25 cellular contexts compared by ENCODE assay signal in the genomic region with DNA sequence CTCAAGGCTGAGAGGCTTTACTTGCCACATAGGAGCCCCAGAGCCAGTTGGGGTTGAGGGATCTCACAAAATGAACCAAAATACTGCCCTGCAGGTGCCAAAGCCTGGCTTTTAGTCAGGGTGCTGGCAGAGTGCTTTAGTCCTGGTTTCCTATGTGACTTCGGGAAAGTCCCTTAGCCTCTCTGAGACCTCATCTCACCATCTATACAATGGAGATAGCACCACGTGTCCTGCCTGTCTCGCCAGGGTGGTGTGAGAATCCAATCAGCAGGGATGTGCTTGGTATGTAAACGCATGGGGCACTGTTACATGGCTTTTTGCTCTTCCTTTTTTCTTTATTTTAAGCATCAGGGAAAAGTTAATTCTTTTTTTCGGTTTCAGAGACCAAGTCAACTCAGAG.
A peak's percentile ranks its signal among the peaks of the same experiment; 100 is the strongest.
DNase-seq lines count a peak whose midpoint lies in the region; ATAC-seq, FAIRE-seq and TF ChIP-seq lines count a peak whose summit lies in the region.
"Had no signal": no experiment of that assay in that cellular context is flagged by ENCODE, and none has a peak within 500 bp of the region (broad histone marks: within the 10 kb centered on the region; RNA-seq: fewer than 3 reads in every experiment).

No MANE protein-coding gene starts in this region.

- H3K27me3 Mint-ChIP-seq in stimulated activated naive CD8-positive, alpha-beta T cell treated with anti-CD3 and anti-CD28 coated beads, Interleukin-15, Interleukin-2, amounts not matched to agents 100 ng/mL and 50 ng/mL, for 24 hours, result no peaks in the 10 kb centered on the region
- H3K27me3 Mint-ChIP-seq in immature natural killer cell (ENCODE audit: low read depth in 3 of 3), result peaks cover 1 to 10% (median 7%) of the 10 kb centered on the region in 3 donors
- H3K27me3 Mint-ChIP-seq: activated T-cell treated with anti-CD3 and anti-CD28 coated beads, Interleukin-2, amount 50 U/mL, for 24 hours had no signal

- H3K9me3 ChIP-seq in GM12878 (replicated peaks; ENCODE audit: control insufficient read depth, insufficient read depth, low read length), result no peaks in the 10 kb centered on the region
- H3K9me3 ChIP-seq: BE2C, left ventricle myocardium inferior, right lobe of liver, upper lobe of right lung had no signal

- intact Hi-C loops in GM12878 (cut with micrococcal nuclease; ENCODE audit: unreplicated experiment) (no loop called here), left colon (cut with DNase I, micrococcal nuclease) (no loop called here)

- H3K4me2 ChIP-seq in GM12878 (ENCODE audit: control insufficient read depth, insufficient read depth), result peak overlapping the region; percentile 7; the same call in 1 of the 2 replicates

- no peak overlapping the region for H3K27ac ChIP-seq in GM12878 (ENCODE audit: control insufficient read depth, insufficient read depth)
- H3K27ac ChIP-seq: right lobe of liver, upper lobe of right lung had no signal

- H4K20me1 ChIP-seq in GM12878 (ENCODE audit: control insufficient read depth, insufficient read depth), result no peaks in the 10 kb centered on the region

- no peak overlapping the region for H3K4me3 ChIP-seq in GM12878
- H3K4me3 ChIP-seq: left ventricle myocardium inferior, right lobe of liver, upper lobe of right lung had no signal

- no peak overlapping the region for H3K4me3 Mint-ChIP-seq in stimulated activated naive CD8-positive, alpha-beta T cell treated with anti-CD3 and anti-CD28 coated beads, Interleukin-15, Interleukin-2, amounts not matched to agents 100 ng/mL and 50 ng/mL, for 24 hours
- H3K4me3 Mint-ChIP-seq in immature natural killer cell, result no peak overlapping the region
- H3K4me3 Mint-ChIP-seq: activated naive CD4-positive, alpha-beta T cell treated with anti-CD3 and anti-CD28 coated beads for 36 hours; activated T-cell treated with anti-CD3 and anti-CD28 coated beads, Interleukin-2, amount 50 U/mL, for 24 hours; natural killer cell had no signal

- no peak overlapping the region for H3K9ac ChIP-seq in GM12878 (ENCODE audit: control insufficient read depth, insufficient read depth, low read length)

- peak overlapping the region; percentile 13 for H3K27ac Mint-ChIP-seq in stimulated activated naive CD8-positive, alpha-beta T cell treated with anti-CD3 and anti-CD28 coated beads, Interleukin-15, Interleukin-2, amounts not matched to agents 100 ng/mL and 50 ng/mL, for 24 hours
- peak overlapping the region in 2 of 6 donors; percentile 60 to 64 for H3K27ac Mint-ChIP-seq in immature natural killer cell
- H3K27ac Mint-ChIP-seq: activated naive CD4-positive, alpha-beta T cell treated with anti-CD3 and anti-CD28 coated beads for 36 hours; activated T-cell treated with anti-CD3 and anti-CD28 coated beads, Interleukin-2, amount 50 U/mL, for 24 hours; natural killer cell had no signal

- H3K4me1 Mint-ChIP-seq in stimulated activated naive CD8-positive, alpha-beta T cell treated with anti-CD3 and anti-CD28 coated beads, Interleukin-15, Interleukin-2, amounts not matched to agents 100 ng/mL and 50 ng/mL, for 24 hours (ENCODE audit: low read depth), result peaks cover 15% of the 10 kb centered on the region
- H3K4me1 Mint-ChIP-seq in immature natural killer cell, result peaks cover 22 to 31% of the 10 kb centered on the region in 2 donors
- H3K4me1 Mint-ChIP-seq: IgD-negative memory B cell had no signal

- no peaks in the 10 kb centered on the region for H3K9me3 Mint-ChIP-seq in stimulated activated naive CD8-positive, alpha-beta T cell treated with anti-CD3 and anti-CD28 coated beads, Interleukin-15, Interleukin-2, amounts not matched to agents 100 ng/mL and 50 ng/mL, for 24 hours
- H3K9me3 Mint-ChIP-seq in immature natural killer cell, result no peaks in the 10 kb centered on the region
- H3K9me3 Mint-ChIP-seq: activated naive CD4-positive, alpha-beta T cell treated with anti-CD3 and anti-CD28 coated beads for 36 hours; activated T-cell treated with anti-CD3 and anti-CD28 coated beads, Interleukin-2, amount 50 U/mL, for 24 hours; natural killer cell had no signal

- no peak for TF ChIP-seq POLR2A in GM12878 (IDR thresholded peaks at IDR 0.05; ENCODE audit: low read depth, low read length)

- in situ Hi-C loops in GM12878 (cut with MboI), result loop anchor here (25.0 kb wide), 1 partner anchor 513 kb away; a partner anchor contains a TSS

- TF ChIP-seq RAD21 in GM12878 (IDR thresholded peaks at IDR 0.05; ENCODE audit: insufficient read depth, low read depth, low read length), result no peak

- CTCF ChIA-PET in GM12878 (lab: Yijun Ruan, JAX), result no interaction called here

- peaks cover 28% of the 10 kb centered on the region for H3K4me1 ChIP-seq in GM12878 (ENCODE audit: control insufficient read depth, insufficient read depth, low read length)
- H3K4me1 ChIP-seq: right lobe of liver had no signal

- BruUV-seq in GM12878 (replicated peaks; lab: Mats Ljungman, UMichigan), result no TSS peak

- peak overlapping the region; percentile 18; the same call in 1 of the 2 replicates for H2AFZ ChIP-seq in GM12878 (ENCODE audit: control insufficient read depth, low read depth, low read length)

- no peak for DNase-seq in stimulated activated naive CD8-positive, alpha-beta T cell treated with anti-CD3 and anti-CD28 coated beads, Interleukin-15, Interleukin-2, amounts not matched to agents 100 U/mL and 50 U/mL, for 24 hours
- DNase-seq in GM12878 (ENCODE audit: low read depth, low spot score), result peak; percentile 51
- no peak for DNase-seq in immature natural killer cell
- no peak for DNase-seq in left colon
- DNase-seq: activated CD8-positive, alpha-beta memory T cell treated with anti-CD3 and anti-CD28 coated beads for 24 hours; activated naive CD4-positive, alpha-beta T cell treated with anti-CD3 and anti-CD28 coated beads for 36 hours; activated T-cell treated with anti-CD3 and anti-CD28 coated beads, Interleukin-2, amount 50 U/mL, for 24 hours; anterior cingulate cortex; BE2C; dermis blood vessel endothelial cell; DMS79 treated with DMSO at 0.1 percent for 48 hours; head of caudate nucleus; left ventricle myocardium inferior; midbrain; natural killer cell; NCI-H2171; NCI-H524 treated with DMSO at 0.1 percent for 48 hours; right lobe of liver; upper lobe of right lung had no signal

- H3K27me3 ChIP-seq in GM12878 (replicated peaks in 1 of 2; ENCODE audit: control insufficient read depth in 2 of 2, insufficient read depth in 2 of 2, low read length in 1 of 2), result no peaks in the 10 kb centered on the region
- H3K27me3 ChIP-seq: BE2C, right lobe of liver, upper lobe of right lung had no signal

- H3K79me2 ChIP-seq in GM12878 (ENCODE audit: control insufficient read depth, insufficient read depth, low read length), result no peaks in the 10 kb centered on the region

- TF ChIP-seq CTCF in GM12878 (IDR thresholded peaks at IDR 0.05 in 2 of 3, conservative IDR thresholded peaks at IDR 0.05 in 1 of 3; ENCODE audit: control insufficient read depth in 2 of 3, extremely low read depth in 1 of 3, insufficient read depth in 1 of 3, low read depth in 3 of 3, low read length in 3 of 3), result no peak

- 47% methylated on average over 5 of the region's 5 CpGs for WGBS in GM12878 (ENCODE audit: insufficient coverage, insufficient replicate concordance, low lambda C conversion rate, missing lambda C conversion rate)

- RAD21 ChIA-PET in GM12878 (lab: Charles Lee; ENCODE audit: unreplicated experiment), result interaction anchor here (1.3 kb wide), 1 partner anchor 46 kb away, joined by 3 read pairs; no protein-coding TSS in a partner anchor

- no peak for ATAC-seq in stimulated activated naive CD8-positive, alpha-beta T cell treated with anti-CD3 and anti-CD28 coated beads, Interleukin-15, Interleukin-2, amounts not matched to agents 100 U/mL and 50 U/mL, for 24 hours
- ATAC-seq in HG02870 (IDR thresholded peaks at IDR 0.05; ENCODE audit: unreplicated experiment) (peak; percentile 44), GM12878 (peak; percentile 84), GM21360 (IDR thresholded peaks at IDR 0.05; ENCODE audit: unreplicated experiment) (no peak), HG03469 (IDR thresholded peaks at IDR 0.05; ENCODE audit: unreplicated experiment) (no peak), left colon (no peak)
- ATAC-seq: natural killer cell, right lobe of liver, upper lobe of right lung had no signal

- no peaks in the 10 kb centered on the region for H3K36me3 ChIP-seq in GM12878 (ENCODE audit: control insufficient read depth in 2 of 2, insufficient read depth in 2 of 2, low read length in 1 of 2)
- H3K36me3 ChIP-seq: BE2C, left ventricle myocardium inferior, right lobe of liver, upper lobe of right lung had no signal

- POLR2A ChIA-PET in GM12878 (lab: Charles Lee), result no interaction called here

- SMC1A ChIA-PET in GM12878 (lab: Charles Lee; ENCODE audit: uncharacterized antibody, unreplicated experiment), result no interaction called here

- no peak for TF ChIP-seq EP300 in GM12878 (IDR thresholded peaks at IDR 0.05; ENCODE audit: borderline replicate concordance in 1 of 2, control insufficient read depth in 1 of 2, low read depth in 2 of 2, low read length in 2 of 2)

- no peak for FAIRE-seq in GM12878 (lab: Jason Lieb, UNC)
- FAIRE-seq: A204.1 had no signal

- no peaks in the 10 kb centered on the region for H3K36me3 Mint-ChIP-seq in stimulated activated naive CD8-positive, alpha-beta T cell treated with anti-CD3 and anti-CD28 coated beads, Interleukin-15, Interleukin-2, amounts not matched to agents 100 ng/mL and 50 ng/mL, for 24 hours (ENCODE audit: low read depth)
- H3K36me3 Mint-ChIP-seq in immature natural killer cell, result no peaks in the 10 kb centered on the region
- H3K36me3 Mint-ChIP-seq: IgD-negative memory B cell, natural killer cell had no signal

Comparison
In these comparisons a context has a peak if more than half of its experiments do, and no peak if none do; other contexts are left out.
1. ATAC-seq: peak in HG02870 (single experiment) and GM12878 (single experiment); none in stimulated activated naive CD8-positive, alpha-beta T cell treated with anti-CD3 and anti-CD28 coated beads, Interleukin-15, Interleukin-2, amounts not matched to agents 100 U/mL and 50 U/mL, for 24 hours (single experiment), GM21360 (single experiment), HG03469 (single experiment) and left colon (single experiment).